ENCODE assay signal across 8 cellular contexts in the genomic region with DNA sequence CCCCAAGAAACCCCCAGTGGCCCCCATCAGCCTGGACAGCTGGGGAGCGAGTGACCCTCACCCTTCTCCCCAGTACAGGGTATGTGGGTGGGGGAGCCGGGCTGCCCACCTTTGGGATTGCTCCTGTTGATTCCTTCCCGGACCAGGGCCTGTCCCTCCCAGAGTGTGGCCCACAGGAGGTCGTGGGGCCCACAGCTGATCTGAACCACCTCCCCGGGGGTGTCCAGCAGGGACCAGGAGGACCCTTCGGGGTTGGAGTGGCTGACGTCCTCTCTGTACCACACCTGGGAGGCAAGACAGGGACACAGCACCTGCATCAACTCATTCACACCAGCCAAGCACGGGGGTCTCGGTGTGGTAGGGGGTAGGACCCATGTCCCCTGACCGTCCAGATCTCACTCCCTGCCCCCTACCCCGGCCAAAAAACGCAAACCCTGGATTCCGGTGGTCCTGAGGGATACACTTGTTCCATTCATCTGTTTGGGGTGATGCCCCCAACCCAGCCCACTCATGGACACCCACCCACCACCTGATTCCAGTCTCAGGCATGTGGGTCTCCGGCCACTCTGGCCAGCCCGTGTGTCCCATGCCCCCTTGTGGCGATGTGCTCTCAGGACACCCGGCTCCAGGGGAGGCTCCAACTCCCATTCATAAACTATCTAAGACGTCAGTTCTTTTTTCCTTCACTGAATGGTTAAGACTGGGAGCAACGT. TPM values are rescaled to one million over a fixed set of nuclear protein-coding genes. Genes with fewer than 3 reads are reported as not detected.
DNase-seq lines count a peak whose midpoint lies in the region; ATAC-seq, FAIRE-seq and TF ChIP-seq lines count a peak whose summit lies in the region.

No MANE protein-coding gene starts in this region.

- TF ChIP-seq POLR2A in NB4 (IDR thresholded peaks at IDR 0.05; ENCODE audit: extremely low read depth, insufficient read length) (no peak), testis (IDR thresholded peaks at IDR 0.05) (no peak)

- H3K9me3 Mint-ChIP-seq in CD14-positive monocyte: peaks cover 0 to 2% (median 0%) of the 10 kb centered on the region in 7 donors

- H3K4me1 ChIP-seq in kidney (ENCODE audit: control insufficient read depth in 1 of 2, insufficient read depth in 1 of 2, low read depth in 1 of 2, low read length in 2 of 2) (no peaks in the 10 kb centered on the region), testis (no peaks in the 10 kb centered on the region)

- WGBS in testis, 2 donors: 67 to 74% methylated on average over 12 to 18 of the region's 19 CpGs

- no peaks in the 10 kb centered on the region for H3K9me3 ChIP-seq in kidney (ENCODE audit: control insufficient read depth in 1 of 2, low read length in 2 of 2)
- H3K9me3 ChIP-seq in testis: no peaks in the 10 kb centered on the region

- peaks cover 0 to 4% (median 2%) of the 10 kb centered on the region in 3 donors for H3K27me3 Mint-ChIP-seq in CD14-positive monocyte (ENCODE audit: low read depth in 3 of 3)

- no peaks in the 10 kb centered on the region for H3K27me3 ChIP-seq in testis

- peak overlapping the region in 3 of 7 donors; percentile 25 to 75 (median 41) for H3K27ac Mint-ChIP-seq in CD14-positive monocyte

- intact Hi-C loops in CD14-positive monocyte (cut with micrococcal nuclease): no loop called here
- intact Hi-C loops in kidney (cut with DNase I): no loop called here
- intact Hi-C loops in testis (cut with DNase I; ENCODE audit: low total_unique reads): no loop called here

- no peak overlapping the region for H3K27ac ChIP-seq in kidney (ENCODE audit: low read depth in 2 of 2, low read length in 2 of 2)
- H3K27ac ChIP-seq in testis: no peak overlapping the region

- peak; percentile 79 for TF ChIP-seq CTCF in CD14-positive monocyte (IDR thresholded peaks at IDR 0.05)
- peak; percentile 86 for TF ChIP-seq CTCF in NB4 (IDR thresholded peaks at IDR 0.05; ENCODE audit: low read depth, low read length)
- peak; percentile 83 for TF ChIP-seq CTCF in astrocyte of the cerebellum (IDR thresholded peaks at IDR 0.05; ENCODE audit: low read depth, low read length, missing control alignments)
- TF ChIP-seq CTCF in kidney (IDR thresholded peaks at IDR 0.05; ENCODE audit: borderline replicate concordance, extremely low read depth, insufficient read depth): peak; percentile 79
- TF ChIP-seq CTCF in testis (IDR thresholded peaks at IDR 0.05): peak; percentile 33 to 66 (median 64)

- no peak for DNase-seq in CD14-positive monocyte (ENCODE audit: low spot score)
- peak; percentile 67 for DNase-seq in NB4 (ENCODE audit: low read depth)
- DNase-seq in astrocyte of the cerebellum (ENCODE audit: low read depth): peak; percentile 13
- DNase-seq in kidney: no peak
- peak; percentile 69 for DNase-seq in testis
- DNase-seq in NCI-H345 treated with DMSO at 0.1 percent for 48 hours (lab: John Stamatoyannopoulos, UW; ENCODE audit: unreplicated experiment): no peak
- DNase-seq in NCI-H2107 (lab: John Stamatoyannopoulos, UW): no peak

- H3K4me3 Mint-ChIP-seq in CD14-positive monocyte: no peak overlapping the region

- H3K36me3 ChIP-seq in kidney (ENCODE audit: control insufficient read depth in 1 of 2, insufficient read depth in 2 of 2, low read length in 2 of 2) (peaks cover 3 to 6% of the 10 kb centered on the region in 2 donors), testis (ENCODE audit: low read depth, missing control alignments) (no peaks in the 10 kb centered on the region)

- H3K9ac ChIP-seq in kidney (ENCODE audit: low read length in 2 of 2): no peak overlapping the region

- peaks cover 13% of the 10 kb centered on the region for H3K4me1 Mint-ChIP-seq in CD14-positive monocyte

- H3K4me3 ChIP-seq in NB4 (ENCODE audit: low read depth, low read length) (no peak overlapping the region), astrocyte of the cerebellum (ENCODE audit: low read depth, low read length) (no peak overlapping the region), kidney (ENCODE audit: low read length in 2 of 2) (no peak overlapping the region), testis (no peak overlapping the region)

- peaks cover 75 to 88% of the 10 kb centered on the region in 2 donors for H3K36me3 Mint-ChIP-seq in CD14-positive monocyte

- in situ Hi-C loops in astrocyte of the cerebellum (cut with HindIII; ENCODE audit: low sequenced_read_pairs): no loop called here

- ATAC-seq in GM18873 (IDR thresholded peaks at IDR 0.05; ENCODE audit: low FRiP score, unreplicated experiment): peak; percentile 53

- FAIRE-seq in kidney (lab: Jason Lieb, UNC): no peak

RNA-seq across cellular contexts. Expression of a gene that starts 10.9 kb away (rescaled TPM):
- 10 to 100 TPM in 1 of 2 donors, 1 to 10 TPM in 1; 5.7 to 10.2 TPM for polyA plus RNA-seq in CD14-positive monocyte
- 39.5 TPM for total RNA-seq in kidney
- 5.1 TPM for polyA plus RNA-seq in kidney (ENCODE audit: insufficient read depth, low read depth, low replicate concordance)
- 10 to 100 TPM; 18.5 to 24.6 TPM for total RNA-seq in testis
- polyA plus RNA-seq in testis (ENCODE audit: insufficient read depth, low read depth, low replicate concordance): 13.5 TPM

RNA-seq across cellular contexts. Expression of a gene that starts 29.9 kb away (rescaled TPM):
- polyA plus RNA-seq in CD14-positive monocyte (not detected), kidney (ENCODE audit: insufficient read depth, low read depth, low replicate concordance) (not detected), testis (ENCODE audit: insufficient read depth, low read depth, low replicate concordance) (not detected)
- total RNA-seq in kidney (3.1 TPM), testis (1 to 10 TPM in 1 of 2 donors, under 1 TPM in 1; 0.50 to 2.4 TPM)

RNA-seq across cellular contexts. Expression of a gene that starts 40.4 kb away (rescaled TPM):
- polyA plus RNA-seq in CD14-positive monocyte (100 to 1,000 TPM; 120 to 149 TPM), kidney (ENCODE audit: insufficient read depth, low read depth, low replicate concordance) (240 TPM), testis (ENCODE audit: insufficient read depth, low read depth, low replicate concordance) (167 TPM)
- total RNA-seq in kidney (192 TPM), testis (10 to 100 TPM; 61.1 to 76.3 TPM)

Comparison
In these comparisons a context has a peak if more than half of its experiments do, and no peak if none do; other contexts are left out.
1. DNase-seq: peak in NB4 (single experiment), astrocyte of the cerebellum (single experiment) and testis (single experiment); none in CD14-positive monocyte (single experiment), kidney (single experiment), NCI-H345 treated with DMSO at 0.1 percent for 48 hours (single experiment) and NCI-H2107 (single experiment).
2. Peak in every context shown above with its lines, with median percentiles within 50 percentile points of each other: CTCF ChIP-seq.